ENCODE assay signal across 25 cellular contexts in the genomic region with DNA sequence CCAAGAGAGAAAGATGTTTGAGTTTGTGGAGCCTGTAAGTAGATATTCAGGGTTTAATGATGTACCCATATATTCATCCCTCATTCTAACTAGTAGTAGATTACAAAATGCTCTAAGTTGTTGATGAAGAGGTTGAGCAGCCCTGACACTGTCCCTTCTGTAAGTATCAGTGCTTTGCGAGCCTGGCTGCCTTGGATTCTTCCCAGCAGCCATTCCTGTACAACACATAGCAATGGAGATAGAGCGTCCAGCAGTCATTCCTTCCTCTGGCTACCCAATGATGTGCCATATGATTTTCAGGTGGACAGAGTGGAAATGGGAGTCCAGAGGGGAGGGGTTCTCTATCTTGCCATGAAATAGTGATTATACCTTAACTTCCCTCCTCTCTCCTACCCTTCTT.
"Had no signal": no experiment of that assay in that cellular context is flagged by ENCODE, and none has a peak within 500 bp of the region (broad histone marks: within the 10 kb centered on the region; RNA-seq: fewer than 3 reads in every experiment).

No MANE protein-coding gene starts in this region.

- H3K4me3 Mint-ChIP-seq: activated CD8-positive, alpha-beta T cell treated with anti-CD3 and anti-CD28 coated beads, Interleukin-2, amount 10 ng/mL, durations not matched to agents 7 days and 5 days; activated naive CD4-positive, alpha-beta T cell treated with anti-CD3 and anti-CD28 coated beads, Interleukin-2, amount 50 U/mL, for 24 hours; T-helper 1 cell treated with Interleukin-12 subunit alpha and Interleukin-12 subunit beta and Interleukin-4 antibody, amounts not matched to agents 30 μg/mL and 1 μg/mL, for 36 hours had no signal

- H3K9me3 Mint-ChIP-seq: activated naive CD4-positive, alpha-beta T cell treated with anti-CD3 and anti-CD28 coated beads, Interleukin-2, amount 50 U/mL, for 24 hours; T-helper 1 cell treated with Interleukin-12 subunit alpha and Interleukin-12 subunit beta and Interleukin-4 antibody, amounts not matched to agents 30 μg/mL and 1 μg/mL, for 36 hours had no signal

- H3K27ac Mint-ChIP-seq: activated CD8-positive, alpha-beta T cell treated with anti-CD3 and anti-CD28 coated beads, Interleukin-2, amount 10 ng/mL, durations not matched to agents 7 days and 5 days; activated naive CD4-positive, alpha-beta T cell treated with anti-CD3 and anti-CD28 coated beads, Interleukin-2, amount 50 U/mL, for 24 hours; T-helper 1 cell treated with Interleukin-12 subunit alpha and Interleukin-12 subunit beta and Interleukin-4 antibody, amounts not matched to agents 30 μg/mL and 1 μg/mL, for 36 hours had no signal

- H3K36me3 ChIP-seq: breast epithelium had no signal

- H3K27me3 Mint-ChIP-seq: activated naive CD4-positive, alpha-beta T cell treated with anti-CD3 and anti-CD28 coated beads, Interleukin-2, amount 50 U/mL, for 24 hours had no signal

- H3K27me3 ChIP-seq: breast epithelium, SJSA1 had no signal

- ATAC-seq: activated CD8-positive, alpha-beta T cell treated with anti-CD3 and anti-CD28 coated beads, Interleukin-2, amount 10 ng/mL, durations not matched to agents 7 days and 5 days; K562; Panc1 had no signal

- DNase-seq: activated CD4-positive, alpha-beta T cell treated with anti-CD3 and anti-CD28 coated beads for 48 hours; activated CD4-positive, alpha-beta T cell treated with anti-CD3 and anti-CD28 coated beads, Interleukin-2, amount 50 U/mL, for 4 hours; activated CD4-positive, CD25-positive, alpha-beta regulatory T cell treated with anti-CD3 and anti-CD28 coated beads, Interleukin-2, amount 50 U/mL, for 72 hours; activated CD8-positive, alpha-beta memory T cell treated with anti-CD3 and anti-CD28 coated beads, Interleukin-2, amount 50 U/mL, for 48 hours; activated CD8-positive, alpha-beta T cell treated with anti-CD3 and anti-CD28 coated beads, Interleukin-2, amount 10 ng/mL, durations not matched to agents 7 days and 5 days; activated T-cell treated with anti-CD3 and anti-CD28 coated beads, Interleukin-2, amount 50 U/mL, for 1 hour; aorta; Karpas-422; MM.1S; NCI-H1105; NCI-H1436; NCI-H1694 treated with DMSO at 0.1 percent for 48 hours; NCI-H2081; NCI-H510A treated with DMSO at 0.1 percent for 48 hours; NCI-H69; NK-92 treated with Interleukin-12 subunit alpha and Interleukin-12 subunit beta, amount 100 ng/mL, for 24 hours; OCI-M1; RPMI8226; SHP77 had no signal

- H3K27ac ChIP-seq: breast epithelium, SJSA1 had no signal

- H3K4me3 ChIP-seq: breast epithelium, K562, SJSA1 had no signal

- H3K9me3 ChIP-seq: breast epithelium, SJSA1 had no signal
